Comparison of ENCODE assay signal across 8 cellular contexts in the genomic region with DNA sequence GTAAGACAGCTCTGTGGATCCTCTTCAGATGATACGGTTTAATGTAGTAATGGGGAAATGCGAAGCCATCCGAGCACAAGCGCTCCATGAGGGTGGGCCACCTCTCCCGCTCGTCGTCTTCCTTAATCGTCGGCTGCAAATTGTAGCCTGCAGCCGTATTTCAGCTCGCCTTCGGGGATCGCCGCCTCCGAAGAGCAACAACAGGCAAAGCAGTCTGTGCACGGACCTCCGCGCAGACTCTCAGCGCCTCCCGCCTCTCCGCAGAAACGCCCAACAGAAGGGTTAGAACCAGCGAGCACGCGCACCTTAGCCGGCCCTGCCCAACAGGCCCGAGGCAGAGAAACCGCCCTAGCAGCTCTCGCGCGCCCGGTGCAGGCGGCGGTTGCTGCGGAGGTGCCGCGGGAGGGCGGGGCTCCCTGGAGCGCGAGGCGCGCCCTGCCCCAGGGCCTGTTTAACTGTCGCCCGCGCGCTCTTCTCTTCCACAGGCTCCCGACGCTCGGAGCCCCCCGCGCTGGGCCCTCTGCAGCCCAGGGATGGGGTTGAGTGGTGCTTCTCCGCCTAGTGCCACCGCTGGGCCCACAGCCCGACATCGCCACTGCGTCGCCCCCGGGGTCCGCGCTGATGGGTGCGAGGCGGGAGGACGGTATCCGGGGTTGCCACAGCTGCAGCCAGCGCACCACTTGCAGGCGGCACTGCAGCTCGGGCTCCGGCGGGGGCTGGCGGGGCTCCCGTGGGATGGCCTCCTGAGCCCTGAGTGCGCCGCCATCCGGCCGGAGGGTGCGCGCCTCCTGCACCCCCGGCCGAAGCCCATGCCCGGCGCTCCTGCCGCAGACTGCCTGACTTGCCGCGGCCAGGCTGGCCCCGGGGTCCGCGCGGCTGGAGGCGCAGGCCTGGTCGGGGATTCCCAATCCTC. TPM values are rescaled to one million over a fixed set of nuclear protein-coding genes. Genes with fewer than 3 reads are reported as not detected.
DNase-seq lines count a peak whose midpoint lies in the region; ATAC-seq and TF ChIP-seq lines count a peak whose summit lies in the region.
"Not testable (repeated sequence)": the region's sequence is repeated elsewhere in the genome, so short reads cannot be mapped to it uniquely, and the experiment has no call there.

A gene (minus strand): TSS at position 280 of the 913 bp plus-strand sequence. CDS start 192 bp downstream, at position 88.

- H3K27me3 Mint-ChIP-seq in CD4-positive, alpha-beta T cell; nephron progenitor cell (ENCODE audit: low read depth, poor library complexity): not testable (repeated sequence)

- H3K4me3 Mint-ChIP-seq in CD4-positive, alpha-beta T cell = peak within 1 kb of the TSS; percentile 97
- peak within 1 kb of the TSS; percentile 100 for H3K4me3 Mint-ChIP-seq in nephron progenitor cell

- TF ChIP-seq CTCF in CD4-positive, alpha-beta T cell (IDR thresholded peaks at IDR 0.05); nephron progenitor cell (IDR thresholded peaks at IDR 0.05): not testable (repeated sequence)

- H3K27ac Mint-ChIP-seq in CD4-positive, alpha-beta T cell = peak within 1 kb of the TSS; percentile 97
- H3K27ac Mint-ChIP-seq in nephron progenitor cell = peak within 1 kb of the TSS; percentile 99

- not testable (repeated sequence) for H3K9me3 ChIP-seq in CD4-positive, alpha-beta T cell (ENCODE audit: control insufficient read depth, low read length)

- ATAC-seq in CD4-positive, alpha-beta T cell (ENCODE audit: poor library complexity) = peak; percentile 74
- peak; percentile 62 for ATAC-seq in GM21367 (IDR thresholded peaks at IDR 0.05; ENCODE audit: unreplicated experiment)
- peak; percentile 60 for ATAC-seq in HG03460 (IDR thresholded peaks at IDR 0.05; ENCODE audit: unreplicated experiment)

- H3K9me3 Mint-ChIP-seq in CD4-positive, alpha-beta T cell; nephron progenitor cell: not testable (repeated sequence)

- POLR2A ChIA-PET in CD4-positive, alpha-beta T cell (lab: Charles Lee) = interaction anchor here (1.0 to 2.9 kb wide), 7 partner anchors 56 to 129 kb away, joined by 3 to 37 read pairs (median 13); a partner anchor contains a TSS

- H3K27ac ChIP-seq in CD4-positive, alpha-beta T cell (ENCODE audit: low read depth, low read length) = peak within 1 kb of the TSS; percentile 73
- H3K27ac ChIP-seq in angular gyrus (ENCODE audit: low read depth, low read length) = peak within 1 kb of the TSS; percentile 95

- CTCF ChIA-PET in CD4-positive, alpha-beta T cell (lab: Charles Lee) = interaction anchor here (0.6 to 3.3 kb wide), 22 partner anchors 54 to 185 kb away, joined by 3 to 108 read pairs (median 4); a partner anchor contains a TSS

- H3K36me3 Mint-ChIP-seq in CD4-positive, alpha-beta T cell (ENCODE audit: low read depth); nephron progenitor cell (ENCODE audit: low read depth): not testable (repeated sequence)

- intact Hi-C loops in CD4-positive, alpha-beta T cell (cut with DNase I, micrococcal nuclease) = loop anchor here (1.0 to 10.0 kb wide), 3 partner anchors 55 to 107 kb away; a partner anchor contains a TSS
- intact Hi-C loops in T-helper 2 cell treated with Interferon-gamma antibody and Interleukin-4, amounts not matched to agents 100 ng/mL and 5 ng/mL, for 36 hours (cut with micrococcal nuclease) = loop anchor here (2.0 kb wide), 3 partner anchors 57 to 107 kb away; a partner anchor contains a TSS

- DNase-seq in CD4-positive, alpha-beta T cell = peak; percentile 28 to 72 (median 60)
- DNase-seq in glomerular visceral epithelial cell (ENCODE audit: extremely low spot score) = peak; percentile 79
- DNase-seq in nephron progenitor cell = peak; percentile 79
- DNase-seq in stimulated activated CD8-positive, alpha-beta memory T cell treated with anti-CD3 and anti-CD28 coated beads, Interleukin-4, amount 100 ng/mL, for 24 hours (ENCODE audit: low read depth) = peak; percentile 41

- not testable (repeated sequence) for H3K27me3 ChIP-seq in CD4-positive, alpha-beta T cell (ENCODE audit: control insufficient read depth, insufficient read depth, low read length)

- not testable (repeated sequence) for H3K4me1 Mint-ChIP-seq in CD4-positive, alpha-beta T cell (ENCODE audit: low read depth); nephron progenitor cell

RNA-seq across cellular contexts. Expression of the gene that starts here (rescaled TPM):
- total RNA-seq in CD4-positive, alpha-beta T cell = 10 to 100 TPM; 48.5 to 60.0 TPM
- 64.1 and 68.7 TPM in 2 replicates for total RNA-seq in T-helper 2 cell treated with Interferon-gamma antibody and Interleukin-4, amounts not matched to agents 100 ng/mL and 5 ng/mL, for 36 hours

Comparison
In these comparisons a context has a peak if more than half of its experiments do, and no peak if none do; other contexts are left out.
1. Peak in every context shown above with its lines: DNase-seq, ATAC-seq and H3K27ac ChIP-seq.